Comparison of ENCODE assay signal across 1 cellular context in the genomic region with DNA sequence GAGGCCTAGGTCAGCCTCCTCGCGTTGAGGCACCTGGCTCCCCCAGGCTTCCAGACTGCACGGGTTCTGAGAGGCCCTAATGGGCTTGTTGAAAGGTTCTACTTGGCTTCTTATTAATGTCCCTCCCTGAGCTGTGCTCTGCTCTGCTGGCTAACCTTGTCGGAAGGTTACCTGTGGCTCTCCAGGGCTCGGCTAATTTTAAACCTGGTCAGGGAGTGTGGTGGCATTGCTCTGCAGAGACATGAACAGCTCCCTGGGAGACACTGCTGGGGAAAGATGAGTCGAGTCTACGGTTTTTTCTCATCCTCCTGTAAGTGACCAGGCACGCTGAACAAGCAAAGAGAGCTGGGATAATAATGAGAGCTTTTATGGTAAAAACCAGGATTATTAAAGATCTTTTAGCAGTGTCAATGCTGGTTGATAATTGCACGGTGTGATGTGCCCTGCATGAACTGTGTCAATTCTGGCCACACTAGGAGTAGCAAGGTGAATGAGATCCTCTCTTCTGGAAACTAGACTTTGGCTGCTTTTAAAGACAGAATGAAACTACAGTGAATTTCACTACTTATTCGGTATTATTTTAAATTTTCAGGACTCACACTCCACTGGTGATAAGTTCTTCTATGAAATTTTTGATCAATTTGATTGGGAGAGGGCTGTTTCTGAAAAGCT.
TF ChIP-seq lines count a peak whose summit lies in the region.

No MANE protein-coding gene starts in this region.

TF ChIP-seq in SK-N-SH, 30 proteins besides CTCF, POLR2A, EP300 and RAD21 (continued from another document):
- TF ChIP-seq NFIC (IDR thresholded peaks at IDR 0.05; ENCODE audit: borderline replicate concordance) = no peak
- no peak for TF ChIP-seq FOXM1 (IDR thresholded peaks at IDR 0.05; ENCODE audit: low read depth)
- no peak for TF ChIP-seq FOXJ3 (CRISPR knock-in tag; IDR thresholded peaks at IDR 0.05)
